10 cellular contexts compared by ENCODE assay signal in the genomic region with DNA sequence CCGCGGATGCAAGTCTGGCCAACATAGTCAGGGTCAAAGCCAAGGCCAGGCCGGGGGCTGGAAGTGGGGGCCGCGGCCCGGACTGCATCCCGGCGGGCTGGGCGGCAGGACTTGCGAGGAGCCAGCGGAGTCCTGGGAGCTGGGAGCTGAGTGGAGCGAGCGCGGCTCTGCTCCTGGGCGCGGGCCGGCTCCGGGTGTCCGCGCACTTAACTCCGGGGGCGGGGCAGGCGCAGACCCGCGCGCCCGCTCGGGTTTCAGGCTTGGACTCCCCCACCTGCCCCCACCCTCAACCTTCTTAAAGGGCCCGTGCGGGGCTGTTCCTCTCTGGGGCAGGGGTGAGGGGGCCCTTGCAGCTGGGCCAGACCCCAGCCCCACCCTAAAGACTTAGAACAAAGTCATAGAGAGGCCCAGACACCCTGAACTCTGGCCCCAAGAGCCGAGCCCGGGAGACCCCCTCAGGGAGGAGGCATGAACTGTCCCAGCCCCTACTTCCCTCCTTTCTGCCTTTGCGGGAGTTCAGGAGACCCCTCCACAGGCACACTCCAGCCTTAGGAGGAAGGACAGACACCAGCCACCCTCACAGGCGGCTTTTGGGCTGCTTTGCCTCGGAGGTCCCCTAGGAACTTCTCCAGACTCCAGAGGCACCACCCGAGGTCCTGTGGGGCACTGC. TPM values are rescaled to one million over a fixed set of nuclear protein-coding genes. Genes with fewer than 3 reads are reported as not detected.
A peak's percentile ranks its signal among the peaks of the same experiment; 100 is the strongest.
DNase-seq lines count a peak whose midpoint lies in the region; ATAC-seq, FAIRE-seq and TF ChIP-seq lines count a peak whose summit lies in the region.
"Had no signal": no experiment of that assay in that cellular context is flagged by ENCODE, and none has a peak within 500 bp of the region (broad histone marks: within the 10 kb centered on the region; RNA-seq: fewer than 3 reads in every experiment).

A gene with protein sequence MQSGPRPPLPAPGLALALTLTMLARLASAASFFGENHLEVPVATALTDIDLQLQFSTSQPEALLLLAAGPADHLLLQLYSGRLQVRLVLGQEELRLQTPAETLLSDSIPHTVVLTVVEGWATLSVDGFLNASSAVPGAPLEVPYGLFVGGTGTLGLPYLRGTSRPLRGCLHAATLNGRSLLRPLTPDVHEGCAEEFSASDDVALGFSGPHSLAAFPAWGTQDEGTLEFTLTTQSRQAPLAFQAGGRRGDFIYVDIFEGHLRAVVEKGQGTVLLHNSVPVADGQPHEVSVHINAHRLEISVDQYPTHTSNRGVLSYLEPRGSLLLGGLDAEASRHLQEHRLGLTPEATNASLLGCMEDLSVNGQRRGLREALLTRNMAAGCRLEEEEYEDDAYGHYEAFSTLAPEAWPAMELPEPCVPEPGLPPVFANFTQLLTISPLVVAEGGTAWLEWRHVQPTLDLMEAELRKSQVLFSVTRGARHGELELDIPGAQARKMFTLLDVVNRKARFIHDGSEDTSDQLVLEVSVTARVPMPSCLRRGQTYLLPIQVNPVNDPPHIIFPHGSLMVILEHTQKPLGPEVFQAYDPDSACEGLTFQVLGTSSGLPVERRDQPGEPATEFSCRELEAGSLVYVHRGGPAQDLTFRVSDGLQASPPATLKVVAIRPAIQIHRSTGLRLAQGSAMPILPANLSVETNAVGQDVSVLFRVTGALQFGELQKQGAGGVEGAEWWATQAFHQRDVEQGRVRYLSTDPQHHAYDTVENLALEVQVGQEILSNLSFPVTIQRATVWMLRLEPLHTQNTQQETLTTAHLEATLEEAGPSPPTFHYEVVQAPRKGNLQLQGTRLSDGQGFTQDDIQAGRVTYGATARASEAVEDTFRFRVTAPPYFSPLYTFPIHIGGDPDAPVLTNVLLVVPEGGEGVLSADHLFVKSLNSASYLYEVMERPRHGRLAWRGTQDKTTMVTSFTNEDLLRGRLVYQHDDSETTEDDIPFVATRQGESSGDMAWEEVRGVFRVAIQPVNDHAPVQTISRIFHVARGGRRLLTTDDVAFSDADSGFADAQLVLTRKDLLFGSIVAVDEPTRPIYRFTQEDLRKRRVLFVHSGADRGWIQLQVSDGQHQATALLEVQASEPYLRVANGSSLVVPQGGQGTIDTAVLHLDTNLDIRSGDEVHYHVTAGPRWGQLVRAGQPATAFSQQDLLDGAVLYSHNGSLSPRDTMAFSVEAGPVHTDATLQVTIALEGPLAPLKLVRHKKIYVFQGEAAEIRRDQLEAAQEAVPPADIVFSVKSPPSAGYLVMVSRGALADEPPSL (N-terminal part only) (minus strand): TSS at position 181 of the 670 bp plus-strand sequence. CDS start 93 bp downstream, at position 88.

- H3K9me3 ChIP-seq in HepG2 (ENCODE audit: low read length), result no peaks in the 10 kb centered on the region
- H3K9me3 ChIP-seq in transverse colon, result no peaks in the 10 kb centered on the region
- H3K9me3 ChIP-seq: A549 had no signal

- intact Hi-C loops in HepG2 (cut with micrococcal nuclease; ENCODE audit: unreplicated experiment) (no loop called here), transverse colon (cut with DNase I; ENCODE audit: low total_unique reads) (no loop called here)

- TF ChIP-seq CTCF in choroid plexus epithelial cell (conservative IDR thresholded peaks at IDR 0.05; ENCODE audit: low read depth, low read length) (no peak), HepG2 (CRISPR knock-in tag; IDR thresholded peaks at IDR 0.05) (no peak), transverse colon (IDR thresholded peaks at IDR 0.05) (no peak)

- POLR2A ChIA-PET in HepG2 (lab: Yijun Ruan, JAX), result no interaction called here

- H3K27ac ChIP-seq in HepG2 (ENCODE audit: extremely low read length, insufficient read depth, low read length) (no peak within 1 kb of the TSS), transverse colon (peak within 1 kb of the TSS; percentile 83 to 96 (median 86))

- 0% methylated on average over 2 of the region's 36 CpGs for WGBS in HepG2 (ENCODE audit: low lambda C conversion rate)
- whole genome bisulfite sequencing in transverse colon (ENCODE audit: low coverage in 1 of 2), 2 donors, result 11% methylated on average over 36 of the region's 36 CpGs; no CpG with 5 or more reads in 1 of the 2 donors

- peak; percentile 72 for ATAC-seq in HepG2

- peaks cover 13% of the 10 kb centered on the region for H3K4me1 ChIP-seq in HepG2 (ENCODE audit: insufficient read depth, low read length)
- peaks cover 21 to 55% (median 25%) of the 10 kb centered on the region in 4 donors for H3K4me1 ChIP-seq in transverse colon
- H3K4me1 ChIP-seq: A549 had no signal

- DNase-seq in NCI-H1417 (lab: John Stamatoyannopoulos, UW) (peak; percentile 7 to 37 (median 15)), NCI-H1417 treated with DMSO at 0.1 percent for 48 hours (lab: John Stamatoyannopoulos, UW) (no peak), choroid plexus epithelial cell (ENCODE audit: low read depth) (peak; percentile 76), HepG2 (ENCODE audit: low spot score) (no peak), transverse colon (peak; percentile 63), KBM-7 (no peak), NCI-H345 (lab: John Stamatoyannopoulos, UW) (no peak)
- no peak for DNase-seq in activated CD4-positive, alpha-beta T cell treated with anti-CD3 and anti-CD28 coated beads, Interleukin-2, amount 50 U/mL, for 4 hours
- DNase-seq: activated naive CD8-positive, alpha-beta T cell treated with anti-CD3 and anti-CD28 coated beads for 36 hours had no signal

- peak within 1 kb of the TSS; percentile 69 for H3K4me2 ChIP-seq in HepG2 (ENCODE audit: low read depth, low read length)
- H3K4me2 ChIP-seq: A549 had no signal

- CTCF ChIA-PET in HepG2 (lab: Yijun Ruan, JAX; ENCODE audit: low intra/inter-chr PET ratio, low total read pairs), result no interaction called here

- no TSS peak for BruUV-seq in HepG2 (replicated peaks; lab: Mats Ljungman, UMichigan)

- no peak within 1 kb of the TSS for H2AFZ ChIP-seq in HepG2 (ENCODE audit: low read length)

- in situ Hi-C loops in HepG2 (cut with HindIII; ENCODE audit: extremely low pct_ligation_motif_present, low pct_unique_long_range_greater_than_20kb) (no loop called here), transverse colon (cut with MboI; ENCODE audit: low pct_ligation_motif_present in 1 of 4, low pct_unique_long_range_greater_than_20kb in 1 of 4, low sequenced_read_pairs in 3 of 4) (no loop called here), KBM-7 (cut with MboI; ENCODE audit: low pct_unique_long_range_greater_than_20kb, low sequenced_read_pairs) (no loop called here)

- H3K27me3 ChIP-seq in HepG2 (ENCODE audit: control insufficient read depth in 1 of 2, insufficient read depth in 2 of 2, low read length in 2 of 2), result peaks cover 2 to 36% of the 10 kb centered on the region in 2 experiments
- H3K27me3 ChIP-seq in transverse colon, result peaks cover 9% of the 10 kb centered on the region

- H3K36me3 ChIP-seq in HepG2 (replicated peaks in 1 of 2; ENCODE audit: control insufficient read depth in 1 of 2, insufficient read depth in 2 of 2, low read length in 2 of 2) (no peaks in the 10 kb centered on the region), transverse colon (no peaks in the 10 kb centered on the region)

- no peaks in the 10 kb centered on the region for H4K20me1 ChIP-seq in HepG2 (ENCODE audit: insufficient read depth, low read length)

- peak within 1 kb of the TSS; percentile 28; the same call in 1 of the 2 replicates for H3K9ac ChIP-seq in HepG2 (ENCODE audit: insufficient read depth, low read depth, low read length)

- TF ChIP-seq POLR2A in HepG2 (IDR thresholded peaks at IDR 0.05; ENCODE audit: insufficient read depth in 1 of 2, low read depth in 2 of 2, low read length in 2 of 2), result no peak
- peak; percentile 71 for TF ChIP-seq POLR2A in transverse colon (IDR thresholded peaks at IDR 0.05)

- no peak for TF ChIP-seq EP300 in HepG2 (IDR thresholded peaks at IDR 0.05; ENCODE audit: low read depth in 2 of 2, low read length in 2 of 2)
- no peak for TF ChIP-seq EP300 in HepG2 (CRISPR knock-in tag; IDR thresholded peaks at IDR 0.05; ENCODE audit: borderline replicate concordance)
- TF ChIP-seq EP300 in transverse colon (IDR thresholded peaks at IDR 0.05; ENCODE audit: low read depth), result no peak

- no peak for FAIRE-seq in HepG2 (lab: Jason Lieb, UNC)
- FAIRE-seq: A549 had no signal

- no peaks in the 10 kb centered on the region for H3K79me2 ChIP-seq in HepG2 (ENCODE audit: insufficient read depth, low read length)

- H3K4me3 ChIP-seq in choroid plexus epithelial cell (ENCODE audit: low read depth, low read length), result peak within 1 kb of the TSS; percentile 69
- H3K4me3 ChIP-seq in HepG2 (replicated peaks in 1 of 3; ENCODE audit: insufficient read depth in 1 of 3, low read depth in 2 of 3, low read length in 3 of 3), result peak within 1 kb of the TSS; percentile 35 to 63 (median 40); a peak in 5 of 6 replicates
- peak within 1 kb of the TSS; percentile 40 to 60 (median 48) for H3K4me3 ChIP-seq in transverse colon
- H3K4me3 ChIP-seq: A549 had no signal

- TF ChIP-seq RAD21 in HepG2 (CRISPR knock-in tag; IDR thresholded peaks at IDR 0.05), result no peak

RNA-seq across cellular contexts. Expression of the gene that starts here (rescaled TPM):
- total RNA-seq in HepG2 (2016; rRNA removed; fragmentation: Illumina TruSeq; extraction: Trizol) (0.03 and 0.04 TPM in 2 replicates), transverse colon (10 to 100 TPM; 11.2 to 60.9 (median 31.3) TPM)
- not detected in 2 replicates for total RNA-seq in HepG2 (2016; cell fraction: cytosol; rRNA removed; fragmentation: Illumina TruSeq; extraction: Trizol; ENCODE audit: low read depth)
- 0.01 and 0.02 TPM in 2 replicates for total RNA-seq in HepG2 (2016; cell fraction: insoluble cytoplasmic fraction; rRNA removed; fragmentation: Illumina TruSeq; extraction: Trizol)
- total RNA-seq in HepG2 (2016; cell fraction: membrane; rRNA removed; fragmentation: Illumina TruSeq; extraction: Trizol), result not detected in 2 replicates
- 0.06 and 0.09 TPM in 2 replicates for total RNA-seq in HepG2 (2016; cell fraction: nucleus; rRNA removed; fragmentation: Illumina TruSeq; extraction: Trizol)
- polyA plus RNA-seq in HepG2 (2011; rRNA removed), result 0.01 and 0.03 TPM in 2 replicates
- polyA plus RNA-seq in HepG2 (2011; cell fraction: cytosol; rRNA removed), result 0.01 TPM in 2 replicates
- 0.14 and 0.19 TPM in 2 replicates for polyA plus RNA-seq in HepG2 (2011; cell fraction: nucleus; rRNA removed)
- polyA plus RNA-seq in HepG2 (2012), result 0.03 and 0.04 TPM in 2 replicates
- polyA plus RNA-seq in HepG2 (2016; cell fraction: cytosol; fragmentation: Illumina TruSeq; extraction: Trizol; ENCODE audit: low read depth), result not detected in 2 replicates
- not detected in 2 replicates for polyA plus RNA-seq in HepG2 (2016; cell fraction: insoluble cytoplasmic fraction; fragmentation: Illumina TruSeq; extraction: Trizol; ENCODE audit: low read depth)
- polyA plus RNA-seq in HepG2 (2016; cell fraction: membrane; fragmentation: Illumina TruSeq; extraction: Trizol; ENCODE audit: low read depth), result not detected in 2 replicates
- polyA plus RNA-seq in HepG2 (2016; cell fraction: nucleus; fragmentation: Illumina TruSeq; extraction: Trizol; ENCODE audit: insufficient read depth, low read depth), result not detected in 2 replicates
- 0.08 and 24.5 TPM in 2 replicates for polyA minus RNA-seq in HepG2 (2011; rRNA and poly(A)+ RNA removed; ENCODE audit: low replicate concordance)
- polyA minus RNA-seq in HepG2 (2011; cell fraction: cytosol; rRNA and poly(A)+ RNA removed), result 0.18 TPM in 1 of 2 replicates, not detected in the other
- 0.12 and 0.13 TPM in 2 replicates for polyA minus RNA-seq in HepG2 (2011; cell fraction: nucleus; rRNA and poly(A)+ RNA removed)
- total RNA-seq: activated naive CD8-positive, alpha-beta T cell treated with anti-CD3 and anti-CD28 coated beads for 36 hours had no signal

Comparison
In these comparisons a context has a peak if more than half of its experiments do, and no peak if none do; other contexts are left out.
1. RNA of the gene that starts here (total RNA-seq): 11.2 to 60.9 TPM in transverse colon; 0.01 to 0.09 TPM in HepG2; every median in the first group is over 10 times any median in the second.
2. DNase-seq: peak in NCI-H1417 (3 of 3), choroid plexus epithelial cell (single experiment) and transverse colon (single experiment); none in NCI-H1417 treated with DMSO at 0.1 percent for 48 hours (single experiment), HepG2 (single experiment), activated CD4-positive, alpha-beta T cell treated with anti-CD3 and anti-CD28 coated beads, Interleukin-2, amount 50 U/mL, for 4 hours (0 of 2), KBM-7 (single experiment) and NCI-H345 (single experiment).
3. Peak in every context shown above with its lines, with median percentiles within 50 percentile points of each other: H3K4me3 ChIP-seq.